ENCODE assay signal across 21 cellular contexts in genomic region chr4:161817822-161818412, GRCh38.
DNase-seq lines count a peak whose midpoint lies in the region; ATAC-seq and TF ChIP-seq lines count a peak whose summit lies in the region.
"Had no signal": no experiment of that assay in that cellular context is flagged by ENCODE, and none has a peak within 500 bp of the region (broad histone marks: within the 10 kb centered on the region; RNA-seq: fewer than 3 reads in every experiment).

No MANE protein-coding gene starts in this region.

- H4K20me1 ChIP-seq in H9 (ENCODE audit: control insufficient read depth, insufficient read depth, insufficient read length) (no peaks in the 10 kb centered on the region), PC-9 (ENCODE audit: insufficient read depth) (no peaks in the 10 kb centered on the region)

- H2BK15ac ChIP-seq in H9 (ENCODE audit: low read depth, low read length) = no peak overlapping the region

- H3K18ac ChIP-seq in H9 (ENCODE audit: insufficient read length, low read depth, low read length) = peak overlapping the region; percentile 2

- no peak overlapping the region for H4K91ac ChIP-seq in H9 (ENCODE audit: insufficient read length, low read depth, low read length)

- H2AK5ac ChIP-seq in H9 (ENCODE audit: insufficient read length, low read length) = no peak overlapping the region

- DNase-seq in H9 = no peak
- DNase-seq in PC-9 = peak in 1 of 2 experiments; percentile 12
- peak; percentile 6 for DNase-seq in UCSD-AML1 (lab: John Stamatoyannopoulos, UW; ENCODE audit: unreplicated experiment)
- DNase-seq in DMS153 treated with DMSO at 0.1 percent for 48 hours (lab: John Stamatoyannopoulos, UW; ENCODE audit: unreplicated experiment) = no peak
- DNase-seq in psoas muscle = no peak
- DNase-seq: AML-193; DMS 273 treated with DMSO at 0.1 percent for 48 hours; GDM1; GOT3; MG63; NCI-H1092 treated with DMSO at 0.1 percent for 48 hours; NCI-H146; NCI-H2081; NCI-H446 treated with DMSO at 0.1 percent for 48 hours; NK-92 treated with Interleukin-12 subunit alpha and Interleukin-12 subunit beta, amount 100 ng/mL, for 24 hours; SJCRH30 had no signal

- no peak overlapping the region for H3K4ac ChIP-seq in H9 (ENCODE audit: low read depth, low read length)

- no peaks in the 10 kb centered on the region; a peak in 1 of 5 replicates for H3K9me3 Mint-ChIP-seq in H9
- peaks cover 5% of the 10 kb centered on the region for H3K9me3 Mint-ChIP-seq in stimulated activated memory B cell treated with anti-CD40 and anti-IgM and Interleukin-4, amounts not matched to agents 10 μg/mL and 1 μg/mL and 100 μg/mL, for 72 hours

- H3K27ac ChIP-seq in H9 (ENCODE audit: insufficient read length, low read depth, low read length) (no peak overlapping the region), PC-9 (no peak overlapping the region), psoas muscle (no peak overlapping the region)
- H3K27ac ChIP-seq: KMS-11, RWPE1, SJCRH30 had no signal

- no peak overlapping the region for H3T11ph ChIP-seq in H9 (ENCODE audit: low read length)

- CTCF ChIA-PET in PC-9 (lab: Charles Lee) = no interaction called here

- H3K4me3 ChIP-seq in PC-9 = no peak overlapping the region; the same call in 1 of the 2 replicates
- no peak overlapping the region for H3K4me3 ChIP-seq in psoas muscle
- H3K4me3 ChIP-seq: MG63, SJCRH30 had no signal

- no peak overlapping the region for H2BK20ac ChIP-seq in H9 (ENCODE audit: low read depth, low read length, poor library complexity, severe bottlenecking)

- H3K4me3 Mint-ChIP-seq in H9 = no peak overlapping the region
- no peak overlapping the region for H3K4me3 Mint-ChIP-seq in stimulated activated memory B cell treated with anti-CD40 and anti-IgM and Interleukin-4, amounts not matched to agents 10 μg/mL and 1 μg/mL and 100 μg/mL, for 72 hours
- H3K4me3 Mint-ChIP-seq: CD14-positive monocyte had no signal

- H2AFZ ChIP-seq in H9 (ENCODE audit: low read length) (no peak overlapping the region), PC-9 (peak overlapping the region; percentile 71; the same call in 1 of the 2 replicates)

- no peak overlapping the region for H2BK120ac ChIP-seq in H9 (ENCODE audit: low read depth, low read length, poor library complexity, severe bottlenecking)

- WGBS in H9 (ENCODE audit: extremely low coverage, insufficient read length, low lambda C conversion rate) = no CpG with 5 or more reads among the region's 14 CpGs
- WGBS in psoas muscle, 3 donors = 77 to 79% (median 78%) methylated on average over 14 of the region's 14 CpGs

- TF ChIP-seq CTCF in H9 (conservative IDR thresholded peaks at IDR 0.05) (no peak), PC-9 (conservative IDR thresholded peaks at IDR 0.05) (no peak), psoas muscle (IDR thresholded peaks at IDR 0.05) (no peak)

- no peak overlapping the region for H2BK12ac ChIP-seq in H9 (ENCODE audit: insufficient read length, low read depth, low read length)

- no peaks in the 10 kb centered on the region for H3K23me2 ChIP-seq in H9 (ENCODE audit: insufficient read length, low read depth, low read length, poor library complexity, severe bottlenecking)

- H3K79me1 ChIP-seq in H9 (ENCODE audit: insufficient read depth, low read depth, low read length, poor library complexity, severe bottlenecking) = no peaks in the 10 kb centered on the region

- no peaks in the 10 kb centered on the region for H3K9me2 ChIP-seq in PC-9 (ENCODE audit: insufficient read depth)

- H4K8ac ChIP-seq in H9 (replicated peaks; ENCODE audit: insufficient read length, low read depth, low read length) = no peak overlapping the region

- intact Hi-C loops in PC-9 (cut with micrococcal nuclease; ENCODE audit: unreplicated experiment) (no loop called here), psoas muscle (cut with DNase I) (no loop called here)

- H4K5ac ChIP-seq in H9 (ENCODE audit: insufficient read length, low read depth, low read length) = peak overlapping the region; percentile 26

- POLR2A ChIA-PET in PC-9 (lab: Charles Lee; ENCODE audit: unreplicated experiment) = no interaction called here

- no peaks in the 10 kb centered on the region for H3F3A ChIP-seq in PC-9 (ENCODE audit: insufficient read depth, low read depth)

- no peak overlapping the region for H3K23ac ChIP-seq in H9 (ENCODE audit: insufficient read length, low read depth, low read length)

- no peaks in the 10 kb centered on the region for H3K9me3 ChIP-seq in H9 (ENCODE audit: control insufficient read depth, low read depth, low read length)
- no peaks in the 10 kb centered on the region for H3K9me3 ChIP-seq in PC-9 (ENCODE audit: insufficient read depth, low read depth)
- no peaks in the 10 kb centered on the region for H3K9me3 ChIP-seq in psoas muscle
- H3K9me3 ChIP-seq: MG63, SJCRH30 had no signal

- no peaks in the 10 kb centered on the region for H3K36me3 Mint-ChIP-seq in H9 (ENCODE audit: insufficient read depth in 1 of 3, low read depth in 3 of 3)
- H3K36me3 Mint-ChIP-seq in stimulated activated memory B cell treated with anti-CD40 and anti-IgM and Interleukin-4, amounts not matched to agents 10 μg/mL and 1 μg/mL and 100 μg/mL, for 72 hours = no peaks in the 10 kb centered on the region
- H3K36me3 Mint-ChIP-seq: CD14-positive monocyte had no signal

- no peaks in the 10 kb centered on the region for H3K79me2 ChIP-seq in H9 (ENCODE audit: insufficient read depth, low read length)
- no peaks in the 10 kb centered on the region for H3K79me2 ChIP-seq in PC-9 (ENCODE audit: low read depth)

- no peak overlapping the region for H3K9ac ChIP-seq in H9 (ENCODE audit: extremely low read depth, insufficient read length, low read length)
- H3K9ac ChIP-seq: KMS-11 had no signal

- no peaks in the 10 kb centered on the region for H3K36me3 ChIP-seq in PC-9 (ENCODE audit: low read depth)
- H3K36me3 ChIP-seq in psoas muscle (ENCODE audit: insufficient read depth in 1 of 2, low read depth in 1 of 2) = no peaks in the 10 kb centered on the region
- H3K36me3 ChIP-seq: MG63, SJCRH30 had no signal

- no peaks in the 10 kb centered on the region for H3K4me1 ChIP-seq in H9 (ENCODE audit: insufficient read depth, low read length)
- no peaks in the 10 kb centered on the region for H3K4me1 ChIP-seq in PC-9 (replicated peaks; ENCODE audit: insufficient read depth)
- H3K4me1 ChIP-seq in psoas muscle = no peaks in the 10 kb centered on the region
- H3K4me1 ChIP-seq: SJCRH30 had no signal

- H3K56ac ChIP-seq in H9 (ENCODE audit: insufficient read length, low read depth, low read length) = no peak overlapping the region

- no peaks in the 10 kb centered on the region for H3K27me3 Mint-ChIP-seq in H9 (ENCODE audit: low read depth)
- H3K27me3 Mint-ChIP-seq in stimulated activated memory B cell treated with anti-CD40 and anti-IgM and Interleukin-4, amounts not matched to agents 10 μg/mL and 1 μg/mL and 100 μg/mL, for 72 hours = no peaks in the 10 kb centered on the region

- no TSS peak for BruUV-seq in PC-9 (replicated peaks; lab: Mats Ljungman, UMichigan)

- no peaks in the 10 kb centered on the region; a peak in 1 of 4 replicates for H3K4me1 Mint-ChIP-seq in H9
- H3K4me1 Mint-ChIP-seq in stimulated activated memory B cell treated with anti-CD40 and anti-IgM and Interleukin-4, amounts not matched to agents 10 μg/mL and 1 μg/mL and 100 μg/mL, for 72 hours = no peaks in the 10 kb centered on the region
- H3K4me1 Mint-ChIP-seq: CD14-positive monocyte had no signal

- H2BK5ac ChIP-seq in H9 (ENCODE audit: insufficient read length, low read length) = no peak overlapping the region

- ATAC-seq in stimulated activated memory B cell treated with anti-CD40 and anti-IgM and Interleukin-4, amounts not matched to agents 10 μg/mL and 1 μg/mL and 100 μg/mL, for 72 hours = peak; percentile 36
- no peak for ATAC-seq in GM21390 (IDR thresholded peaks at IDR 0.05; ENCODE audit: unreplicated experiment)
- no peak for ATAC-seq in psoas muscle

- H3K27me3 ChIP-seq in H9 (ENCODE audit: insufficient read depth, low read length) (no peaks in the 10 kb centered on the region), PC-9 (ENCODE audit: insufficient read depth, low read depth) (no peaks in the 10 kb centered on the region), psoas muscle (ENCODE audit: insufficient read depth in 3 of 3, low read length in 2 of 3) (no peaks in the 10 kb centered on the region)
- H3K27me3 ChIP-seq: MG63, SJCRH30 had no signal

- H3K27ac Mint-ChIP-seq in H9 = no peak overlapping the region; a peak in 1 of 7 replicates
- H3K27ac Mint-ChIP-seq in stimulated activated memory B cell treated with anti-CD40 and anti-IgM and Interleukin-4, amounts not matched to agents 10 μg/mL and 1 μg/mL and 100 μg/mL, for 72 hours = no peak overlapping the region
- H3K27ac Mint-ChIP-seq: CD14-positive monocyte had no signal

- no peak overlapping the region for H3K14ac ChIP-seq in H9 (ENCODE audit: insufficient read depth, low read length)

- H3K4me2 ChIP-seq in H9 (ENCODE audit: insufficient read depth, insufficient read length, low read length) (no peak overlapping the region), PC-9 (peak overlapping the region; percentile 40)
- H3K4me2 ChIP-seq: KMS-11 had no signal
